In the genomic region with DNA sequence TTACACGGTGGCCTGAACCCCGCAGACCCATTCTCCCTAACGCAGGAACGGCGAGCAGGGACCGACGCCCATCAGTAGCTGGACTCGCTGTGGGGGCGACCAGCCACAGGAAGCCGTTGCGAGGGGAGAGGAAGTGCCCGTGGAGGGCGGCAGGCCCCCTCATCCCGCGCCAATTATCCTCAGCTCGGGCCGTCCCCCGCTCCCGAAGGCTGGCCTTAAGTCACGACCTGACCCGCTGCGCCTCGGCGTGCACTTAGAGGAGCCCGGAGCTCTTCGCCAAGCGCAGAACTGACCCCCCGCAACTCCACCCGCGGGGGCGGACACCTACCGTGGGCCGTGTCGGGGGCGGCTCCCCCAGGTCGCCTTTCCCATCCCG, we compare ENCODE assay signal across 8 cellular contexts. TPM values are rescaled to one million over a fixed set of nuclear protein-coding genes. Genes with fewer than 3 reads are reported as not detected.
DNase-seq lines count a peak whose midpoint lies in the region; ATAC-seq and TF ChIP-seq lines count a peak whose summit lies in the region.

No MANE protein-coding gene starts in this region.

- peak overlapping the region; percentile 69 for H2BK5ac ChIP-seq in trophoblast cell (ENCODE audit: low read depth, low read length, poor library complexity)

- H3K27ac ChIP-seq in HCT116 (ENCODE audit: low read depth, low read length), result peak overlapping the region; percentile 92
- peak overlapping the region; percentile 89 for H3K27ac ChIP-seq in RWPE2 (ENCODE audit: poor library complexity, severe bottlenecking)
- H3K27ac ChIP-seq in trophoblast cell (ENCODE audit: low read depth, low read length), result peak overlapping the region; percentile 32

- peaks cover 6% of the 10 kb centered on the region; the same call in 1 of the 2 replicates for H4K20me1 ChIP-seq in HCT116 (ENCODE audit: insufficient read depth)

- RAD21 ChIA-PET in HCT116 (lab: Charles Lee; ENCODE audit: low non-redundant PET in 1 of 2, low total read pairs in 2 of 2, uncharacterized antibody in 2 of 2, unreplicated experiment in 2 of 2), result interaction anchor here (0.7 to 1.2 kb wide), 5 partner anchors 8 to 157 kb away, joined by 4 to 5 read pairs (median 4); a partner anchor contains a TSS

- no peaks in the 10 kb centered on the region for H3K9me2 ChIP-seq in HCT116 (ENCODE audit: insufficient read depth)

- CTCF ChIA-PET in HCT116 (lab: Charles Lee), result interaction anchor here (1.2 kb wide), 1 partner anchor 8 kb away, joined by 8 read pairs; no protein-coding TSS in a partner anchor

- H2BK12ac ChIP-seq in trophoblast cell (ENCODE audit: low read length), result peak overlapping the region; percentile 39

- intact Hi-C loops in HCT116 (cut with micrococcal nuclease), result loop anchor here (1.0 to 2.0 kb wide), 2 partner anchors 16 to 20 kb away; a partner anchor contains a TSS

- peak overlapping the region; percentile 93 for H3K18ac ChIP-seq in trophoblast cell (ENCODE audit: low read length)

- WGBS in trophoblast cell (ENCODE audit: extremely low coverage, insufficient coverage, insufficient read length), result no CpG with 5 or more reads among the region's 37 CpGs

- H2AK5ac ChIP-seq in trophoblast cell (ENCODE audit: low read length), result peak overlapping the region; percentile 85

- peak overlapping the region; percentile 94 for H4K8ac ChIP-seq in trophoblast cell (ENCODE audit: low read depth, low read length)

- H3K36me3 ChIP-seq in ES-I3 (ENCODE audit: insufficient read depth, low read length) (no peaks in the 10 kb centered on the region; the same call in 1 of the 2 replicates), HCT116 (ENCODE audit: control insufficient read depth in 1 of 2, insufficient read depth in 2 of 2, low read length in 2 of 2) (peaks cover 13 to 34% of the 10 kb centered on the region in 2 experiments), RWPE2 (ENCODE audit: low read depth) (peaks cover 28% of the 10 kb centered on the region), trophoblast cell (ENCODE audit: control insufficient read depth in 1 of 2, insufficient read depth in 2 of 2, low read length in 2 of 2) (peaks cover 37 to 45% of the 10 kb centered on the region in 2 experiments)

- H2AFZ ChIP-seq in HCT116 (ENCODE audit: low read depth, low read length, poor library complexity, severe bottlenecking) (no peak overlapping the region), trophoblast cell (ENCODE audit: insufficient read depth, low read length, poor library complexity) (peak overlapping the region; percentile 87)

- H3K4ac ChIP-seq in trophoblast cell (ENCODE audit: low read depth, low read length), result peak overlapping the region; percentile 90

- H3K23ac ChIP-seq in trophoblast cell (ENCODE audit: low read length), result no peak overlapping the region

- H2BK120ac ChIP-seq in trophoblast cell (ENCODE audit: insufficient read depth, low read length, poor library complexity), result peak overlapping the region; percentile 87

- no TSS peak for BruUV-seq in HCT116 (replicated peaks; lab: Mats Ljungman, UMichigan)

- POLR2A ChIA-PET in HCT116 (lab: Charles Lee), result interaction anchor here (0.6 to 4.4 kb wide), 12 partner anchors 8 to 171 kb away, joined by 3 to 33 read pairs (median 5); a partner anchor contains a TSS

- peak overlapping the region; percentile 92 for H4K12ac ChIP-seq in trophoblast cell (ENCODE audit: low read depth, low read length)

- H3K79me2 ChIP-seq in HCT116 (ENCODE audit: insufficient read depth, low read length), result peaks cover 67% of the 10 kb centered on the region
- H3K79me2 ChIP-seq in trophoblast cell (ENCODE audit: control insufficient read depth, insufficient read depth, low read length, poor library complexity), result peaks cover 20% of the 10 kb centered on the region

- peak overlapping the region; percentile 97 for H3K14ac ChIP-seq in trophoblast cell (ENCODE audit: low read length)

- H3K9me3 ChIP-seq in ES-I3 (ENCODE audit: control insufficient read depth, insufficient read depth, low read length), result no peaks in the 10 kb centered on the region
- no peaks in the 10 kb centered on the region for H3K9me3 ChIP-seq in HCT116 (ENCODE audit: control insufficient read depth in 1 of 2, insufficient read depth in 1 of 2, low read depth in 1 of 2, low read length in 2 of 2)
- no peaks in the 10 kb centered on the region for H3K9me3 ChIP-seq in RWPE2 (ENCODE audit: severe bottlenecking)
- no peaks in the 10 kb centered on the region for H3K9me3 ChIP-seq in trophoblast cell (ENCODE audit: insufficient read depth, low read depth, low read length)

- H3K9ac ChIP-seq in ES-I3 (ENCODE audit: low read depth, low read length) (peak overlapping the region; percentile 76), HCT116 (ENCODE audit: low read length) (peak overlapping the region; percentile 85), trophoblast cell (ENCODE audit: low read length) (peak overlapping the region; percentile 98)

- TF ChIP-seq CTCF in HCT116 (IDR thresholded peaks at IDR 0.05 in 2 of 3, conservative IDR thresholded peaks at IDR 0.05 in 1 of 3; ENCODE audit: borderline replicate concordance in 1 of 3, insufficient read depth in 1 of 3, low read depth in 2 of 3, low read length in 2 of 3) (no peak), RWPE2 (IDR thresholded peaks at IDR 0.05; ENCODE audit: poor library complexity, severe bottlenecking) (no peak), fibroblast of pulmonary artery (IDR thresholded peaks at IDR 0.05; ENCODE audit: low read length, missing control alignments) (no peak)

- H3K79me1 ChIP-seq in trophoblast cell (ENCODE audit: low read length), result peaks cover 10% of the 10 kb centered on the region

- ATAC-seq in HCT116 (peak; percentile 40; the same call in 1 of the 2 replicates), RWPE2 (ENCODE audit: low read depth) (peak; percentile 1; the same call in 2 of the 3 replicates)

- peak overlapping the region; percentile 83 for H4K91ac ChIP-seq in trophoblast cell (ENCODE audit: low read depth, low read length)

- H3K4me2 ChIP-seq in HCT116 (ENCODE audit: low read length) (peak overlapping the region; percentile 96), trophoblast cell (ENCODE audit: low read length) (peak overlapping the region; percentile 68)

- TF ChIP-seq POLR2A in HCT116 (IDR thresholded peaks at IDR 0.05; ENCODE audit: borderline replicate concordance, extremely low read depth, insufficient read depth, insufficient read length), result no peak

- DNase-seq in HCT116 (ENCODE audit: low read depth, low spot score) (no peak), RWPE2 (ENCODE audit: low spot score) (no peak), fibroblast of pulmonary artery (ENCODE audit: low read depth) (no peak), trophoblast cell (no peak), ecto neural progenitor cell (ENCODE audit: low spot score) (no peak), NCI-H526 treated with DMSO at 0.1 percent for 48 hours (lab: John Stamatoyannopoulos, UW) (no peak), SW480 (ENCODE audit: low spot score) (no peak)

- H3K4me3 ChIP-seq in HCT116 (replicated peaks in 1 of 2; ENCODE audit: low read depth in 1 of 2, low read length in 2 of 2), result peak overlapping the region; percentile 86 to 99
- peak overlapping the region; percentile 88 for H3K4me3 ChIP-seq in RWPE2 (ENCODE audit: severe bottlenecking)
- peak overlapping the region; percentile 87 for H3K4me3 ChIP-seq in fibroblast of pulmonary artery (replicated peaks; ENCODE audit: low read depth, low read length)
- peak overlapping the region; percentile 92 for H3K4me3 ChIP-seq in trophoblast cell (ENCODE audit: low read depth, low read length)

- H3K4me1 ChIP-seq in ES-I3 (ENCODE audit: insufficient read depth, low read length) (peaks cover 12% of the 10 kb centered on the region; the same call in 1 of the 2 replicates), HCT116 (ENCODE audit: control insufficient read depth in 1 of 2, insufficient read depth in 2 of 2, low read length in 2 of 2) (peaks cover 18 to 23% of the 10 kb centered on the region in 2 experiments), RWPE2 (ENCODE audit: insufficient read depth, poor library complexity, severe bottlenecking) (peaks cover 7% of the 10 kb centered on the region), trophoblast cell (ENCODE audit: control insufficient read depth in 1 of 2, insufficient read depth in 2 of 2, low read length in 2 of 2) (peaks cover 15 to 16% of the 10 kb centered on the region in 2 experiments)

- H3K27me3 ChIP-seq in HCT116 (ENCODE audit: insufficient read depth, low read length) (no peaks in the 10 kb centered on the region), RWPE2 (ENCODE audit: insufficient read depth, poor library complexity, severe bottlenecking) (no peaks in the 10 kb centered on the region), trophoblast cell (ENCODE audit: insufficient read depth, low read length) (no peaks in the 10 kb centered on the region)

- TF ChIP-seq RAD21 in HCT116 (IDR thresholded peaks at IDR 0.05; ENCODE audit: low read depth), result no peak

TF ChIP-seq in HCT116, 20 proteins besides CTCF, POLR2A, EP300 and RAD21:
- TF ChIP-seq ZFX (IDR thresholded peaks at IDR 0.05) (no peak), JUND (IDR thresholded peaks at IDR 0.05) (no peak), TCF7L2 (IDR thresholded peaks at IDR 0.05; ENCODE audit: borderline replicate concordance, extremely low read depth, insufficient read depth, insufficient read length) (no peak), EGR1 (IDR thresholded peaks at IDR 0.05; ENCODE audit: low read depth) (no peak), CBX3 (IDR thresholded peaks at IDR 0.05; ENCODE audit: low read depth) (no peak), FOSL1 (IDR thresholded peaks at IDR 0.05; ENCODE audit: low read depth) (no peak), POLR2AphosphoS5 (IDR thresholded peaks at IDR 0.05; ENCODE audit: low read depth, low read length) (no peak)

RNA-seq across cellular contexts. Expression of a gene that starts 0.4 kb away (rescaled TPM):
- 47.5 TPM for total RNA-seq in HCT116 (2021; ENCODE audit: unreplicated experiment)
- polyA plus RNA-seq in HCT116 (2012), result 39.0 and 43.1 TPM in 2 replicates
- polyA plus RNA-seq in trophoblast cell (2013), result 34.8 and 35.3 TPM in 2 replicates

RNA-seq across cellular contexts. Expression of a gene that starts 0.6 kb away (rescaled TPM):
- total RNA-seq in HCT116 (2021; ENCODE audit: unreplicated experiment), result 231 TPM
- polyA plus RNA-seq in HCT116 (2012), result 235 and 241 TPM in 2 replicates
- polyA plus RNA-seq in trophoblast cell (2013), result 57.4 and 59.9 TPM in 2 replicates

RNA-seq across cellular contexts. Expression of a gene that starts 16.7 kb away (rescaled TPM):
- total RNA-seq in HCT116 (2021; ENCODE audit: unreplicated experiment), result 77.5 TPM
- polyA plus RNA-seq in HCT116 (2012), result 39.7 and 42.4 TPM in 2 replicates
- polyA plus RNA-seq in trophoblast cell (2013), result 23.6 and 24.3 TPM in 2 replicates

RNA-seq across cellular contexts. Expression of a gene that starts 16.8 kb away (rescaled TPM):
- total RNA-seq in HCT116 (2021; ENCODE audit: unreplicated experiment), result 75.9 TPM
- 79.6 and 84.0 TPM in 2 replicates for polyA plus RNA-seq in HCT116 (2012)
- 19.2 and 20.7 TPM in 2 replicates for polyA plus RNA-seq in trophoblast cell (2013)

RNA-seq across cellular contexts. Expression of a gene that starts 20.0 kb away (rescaled TPM):
- 260 TPM for total RNA-seq in HCT116 (2021; ENCODE audit: unreplicated experiment)
- polyA plus RNA-seq in HCT116 (2012), result 178 and 227 TPM in 2 replicates
- 59.9 and 63.0 TPM in 2 replicates for polyA plus RNA-seq in trophoblast cell (2013)

Comparison
In these comparisons a context has a peak if more than half of its experiments do, and no peak if none do; other contexts are left out.
1. H3K27ac ChIP-seq: peak in every context shown above with its lines; median percentile 92 in HCT116; 89 in RWPE2; 32 in trophoblast cell.